14 cellular contexts compared by ENCODE assay signal in the genomic region with DNA sequence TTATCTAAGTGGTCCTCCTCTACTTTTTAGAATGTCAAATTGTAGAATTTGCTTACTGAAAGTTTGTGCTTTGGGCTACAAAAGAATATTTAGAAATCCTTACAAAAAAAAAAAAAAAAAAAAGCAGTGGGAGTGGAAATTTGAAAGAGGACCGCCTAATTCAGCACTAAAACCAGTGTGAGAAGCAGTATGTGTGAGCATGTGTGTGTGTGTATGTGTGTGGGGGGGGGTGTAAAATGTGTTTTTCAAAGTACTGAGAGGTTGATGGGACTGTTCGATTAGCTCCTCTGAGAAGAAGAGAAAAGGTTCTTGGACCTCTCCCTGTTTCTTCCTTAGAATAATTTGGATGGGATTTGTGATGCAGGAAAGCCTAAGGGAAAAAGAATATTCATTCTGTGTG. TPM values are rescaled to one million over a fixed set of nuclear protein-coding genes. Genes with fewer than 3 reads are reported as not detected.
DNase-seq lines count a peak whose midpoint lies in the region; ATAC-seq, FAIRE-seq and TF ChIP-seq lines count a peak whose summit lies in the region.
"Had no signal": no experiment of that assay in that cellular context is flagged by ENCODE, and none has a peak within 500 bp of the region (broad histone marks: within the 10 kb centered on the region; RNA-seq: fewer than 3 reads in every experiment).

Gene VIT (plus strand): TSS at position 175 of the 400 bp plus-strand sequence. CDS start 19,664 bp downstream, outside the sequence.

- no peaks in the 10 kb centered on the region for H3K9me3 Mint-ChIP-seq in HFFc6
- H3K9me3 Mint-ChIP-seq: activated naive CD4-positive, alpha-beta T cell treated with anti-CD3 and anti-CD28 coated beads, Interleukin-2, amount 50 U/mL, for 72 hours; effector memory CD8-positive, alpha-beta T cell had no signal

- no peak within 1 kb of the TSS for H2BK5ac ChIP-seq in neuronal stem cell (ENCODE audit: low read length)

- ATAC-seq in left cardiac atrium (peak in 1 of 2 donors; percentile 60), GM18870 (IDR thresholded peaks at IDR 0.05; ENCODE audit: unreplicated experiment) (no peak), HG03469 (IDR thresholded peaks at IDR 0.05; ENCODE audit: unreplicated experiment) (no peak), GM21390 (IDR thresholded peaks at IDR 0.05; ENCODE audit: unreplicated experiment) (no peak)
- ATAC-seq: effector memory CD8-positive, alpha-beta T cell had no signal

- peaks cover 44% of the 10 kb centered on the region for H3K4me1 Mint-ChIP-seq in HFFc6 (ENCODE audit: low read depth)

- no peak within 1 kb of the TSS for H3K4ac ChIP-seq in neuronal stem cell (ENCODE audit: low read length)

- no peaks in the 10 kb centered on the region for H3K36me3 Mint-ChIP-seq in HFFc6 (ENCODE audit: low read depth)
- H3K36me3 Mint-ChIP-seq: activated naive CD4-positive, alpha-beta T cell treated with anti-CD3 and anti-CD28 coated beads, Interleukin-2, amount 50 U/mL, for 72 hours had no signal

- peak within 1 kb of the TSS; percentile 77 for H3K4me3 Mint-ChIP-seq in HFFc6
- H3K4me3 Mint-ChIP-seq: effector memory CD8-positive, alpha-beta T cell had no signal

- no peak within 1 kb of the TSS for H3K23ac ChIP-seq in neuronal stem cell (ENCODE audit: low read depth, low read length, poor library complexity)

- H2BK120ac ChIP-seq in neuronal stem cell (ENCODE audit: low read depth, low read length) = no peak within 1 kb of the TSS

- no peak within 1 kb of the TSS for H2AFZ ChIP-seq in neuronal stem cell (ENCODE audit: low read length)

- no peak within 1 kb of the TSS for H2BK15ac ChIP-seq in neuronal stem cell (ENCODE audit: low read length)

- H3K4me1 ChIP-seq in subcutaneous abdominal adipose tissue (ENCODE audit: control insufficient read depth in 5 of 5, insufficient read depth in 5 of 5, low read length in 5 of 5) = peaks cover 0 to 32% (median 7%) of the 10 kb centered on the region in 5 donors
- no peaks in the 10 kb centered on the region for H3K4me1 ChIP-seq in neuronal stem cell (ENCODE audit: control insufficient read depth in 2 of 2, insufficient read depth in 1 of 2, low read depth in 1 of 2, low read length in 2 of 2)

- no peaks in the 10 kb centered on the region for H3K79me1 ChIP-seq in neuronal stem cell (ENCODE audit: low read depth, low read length)

- no peak within 1 kb of the TSS for H4K8ac ChIP-seq in neuronal stem cell (ENCODE audit: low read depth, low read length)

- no peak for TF ChIP-seq CTCF in HFFc6 (IDR thresholded peaks at IDR 0.05)

- H3K4me3 ChIP-seq in subcutaneous abdominal adipose tissue (ENCODE audit: low read depth in 1 of 5, low read length in 5 of 5) = peak within 1 kb of the TSS; percentile 39 to 60 (median 46)
- no peak within 1 kb of the TSS for H3K4me3 ChIP-seq in neuronal stem cell (ENCODE audit: low read length in 2 of 2)
- H3K4me3 ChIP-seq: transverse colon had no signal

- no peak within 1 kb of the TSS for H3K18ac ChIP-seq in neuronal stem cell (ENCODE audit: low read length)

- no peak within 1 kb of the TSS for H2AK5ac ChIP-seq in neuronal stem cell (ENCODE audit: low read depth, low read length)

- peak; percentile 48 for FAIRE-seq in TTC549 (lab: Jason Lieb, UNC)

- no peak within 1 kb of the TSS for H2BK12ac ChIP-seq in neuronal stem cell (ENCODE audit: low read length)

- no peak within 1 kb of the TSS for H3K4me2 ChIP-seq in neuronal stem cell (ENCODE audit: insufficient read depth, low read length, poor library complexity, severe bottlenecking)

- no peaks in the 10 kb centered on the region for H3K27me3 Mint-ChIP-seq in HFFc6 (ENCODE audit: insufficient read depth)

- DNase-seq in HFFc6 = peak; percentile 38
- DNase-seq in left cardiac atrium = no peak
- DNase-seq in neuronal stem cell (ENCODE audit: low spot score) = no peak
- DNase-seq: COR-L47; effector memory CD8-positive, alpha-beta T cell; NCI-H1092 treated with DMSO at 0.1 percent for 48 hours; transverse colon had no signal

- H3K27ac ChIP-seq in subcutaneous abdominal adipose tissue (ENCODE audit: low read depth, low read length) (peak within 1 kb of the TSS; percentile 51), neuronal stem cell (replicated peaks; ENCODE audit: low read length) (no peak within 1 kb of the TSS)
- H3K27ac ChIP-seq: transverse colon had no signal

- no CpG with 5 or more reads among the region's 2 CpGs for WGBS in neuronal stem cell (ENCODE audit: extremely low coverage in 2 of 2, insufficient read length in 2 of 2, insufficient replicate concordance in 1 of 2), 2 donors

- H3K14ac ChIP-seq in neuronal stem cell (ENCODE audit: low read length) = no peak within 1 kb of the TSS

- H3K9me3 ChIP-seq in subcutaneous abdominal adipose tissue (ENCODE audit: control insufficient read depth in 5 of 5, low read length in 5 of 5) = no peaks in the 10 kb centered on the region
- H3K9me3 ChIP-seq in neuronal stem cell (replicated peaks in 1 of 2; ENCODE audit: control insufficient read depth in 2 of 2, insufficient read depth in 1 of 2, low read depth in 1 of 2, low read length in 2 of 2) = no peaks in the 10 kb centered on the region
- H3K9me3 ChIP-seq: transverse colon had no signal

- H3K9ac ChIP-seq in subcutaneous abdominal adipose tissue (ENCODE audit: low read length in 5 of 5) (peak within 1 kb of the TSS in 2 of 5 donors; percentile 45 to 46), neuronal stem cell (ENCODE audit: low read depth, low read length, poor library complexity) (no peak within 1 kb of the TSS)

- no peaks in the 10 kb centered on the region for H3K27me3 ChIP-seq in subcutaneous abdominal adipose tissue (ENCODE audit: control insufficient read depth in 5 of 5, insufficient read depth in 4 of 5, low read length in 5 of 5)
- H3K27me3 ChIP-seq in neuronal stem cell (ENCODE audit: control insufficient read depth in 3 of 3, insufficient read depth in 3 of 3, low read depth in 1 of 3, low read length in 3 of 3) = no peaks in the 10 kb centered on the region
- H3K27me3 ChIP-seq: transverse colon had no signal

- H3K36me3 ChIP-seq in subcutaneous abdominal adipose tissue (ENCODE audit: control insufficient read depth in 5 of 5, insufficient read depth in 5 of 5, low read length in 5 of 5) = no peaks in the 10 kb centered on the region
- no peaks in the 10 kb centered on the region for H3K36me3 ChIP-seq in neuronal stem cell (replicated peaks in 1 of 2; ENCODE audit: control insufficient read depth in 2 of 2, insufficient read depth in 2 of 2, low read length in 2 of 2)
- H3K36me3 ChIP-seq: transverse colon had no signal

- H3K27ac Mint-ChIP-seq in HFFc6 = peak within 1 kb of the TSS; percentile 75
- H3K27ac Mint-ChIP-seq: activated naive CD4-positive, alpha-beta T cell treated with anti-CD3 and anti-CD28 coated beads, Interleukin-2, amount 50 U/mL, for 72 hours; effector memory CD8-positive, alpha-beta T cell had no signal

- intact Hi-C loops in left cardiac atrium (cut with DNase I) = loop anchor here in 1 of 2 donors (10.0 kb wide), 1 partner anchor 88 kb away; no protein-coding TSS in a partner anchor

- H4K91ac ChIP-seq in neuronal stem cell (ENCODE audit: low read depth, low read length, poor library complexity) = no peak within 1 kb of the TSS

RNA-seq across cellular contexts. Expression of gene VIT, which starts in this region (rescaled TPM):
- 10 to 100 TPM in 3 of 6 experiments, 1 to 10 TPM in 3; 3.7 to 11.6 (median 9.7) TPM for total RNA-seq in HFFc6 (2021; fragmentation: NEBNext Ultra II Directional; extraction: Animal tissue kit (Norgen Biotek cat#: 25700))
- total RNA-seq in left cardiac atrium = 10 to 100 TPM; 12.4 to 23.7 TPM
- not detected for polyA plus RNA-seq in neuronal stem cell (2013, experiment 1 of 2)
- not detected for polyA plus RNA-seq in neuronal stem cell (2013, experiment 2 of 2)
- total RNA-seq: activated naive CD4-positive, alpha-beta T cell treated with anti-CD3 and anti-CD28 coated beads, Interleukin-2, amount 50 U/mL, for 72 hours had no signal
- polyA plus RNA-seq: neural cell had no signal

Comparison
In these comparisons a context has a peak if more than half of its experiments do, and no peak if none do; other contexts are left out.
1. H3K4me3 ChIP-seq: peak in subcutaneous abdominal adipose tissue (5 of 5); none in neuronal stem cell (0 of 2).